In genomic region chr16:58020628-58021521, GRCh38 we compare ENCODE assay signal across 8 cellular contexts. TPM values are rescaled to one million over a fixed set of nuclear protein-coding genes. Genes with fewer than 3 reads are reported as not detected.
DNase-seq lines count a peak whose midpoint lies in the region; ATAC-seq and TF ChIP-seq lines count a peak whose summit lies in the region.

No MANE protein-coding gene starts in this region.

- H3K4me1 Mint-ChIP-seq in CD4-positive, alpha-beta memory T cell = peaks cover 7 to 32% (median 21%) of the 10 kb centered on the region in 4 donors

- peaks cover 0 to 11% of the 10 kb centered on the region in 2 donors for H3K36me3 Mint-ChIP-seq in CD4-positive, alpha-beta memory T cell

- ATAC-seq in SK-N-SH treated with all-trans-retinoic acid at 6 μM for 48 hours = peak; percentile 51
- ATAC-seq in HG03460 (IDR thresholded peaks at IDR 0.05; ENCODE audit: unreplicated experiment) = no peak
- no peak for ATAC-seq in GM21423 (IDR thresholded peaks at IDR 0.05; ENCODE audit: unreplicated experiment)

- no peaks in the 10 kb centered on the region for H3K9me2 ChIP-seq in hepatocyte (replicated peaks; ENCODE audit: insufficient read depth)

- H3K36me3 ChIP-seq in CD4-positive, alpha-beta memory T cell (ENCODE audit: insufficient read depth, low read length) = peaks cover 10% of the 10 kb centered on the region
- H3K36me3 ChIP-seq in hepatocyte (replicated peaks; ENCODE audit: insufficient read depth, low read depth) = no peaks in the 10 kb centered on the region

- CTCF ChIA-PET in CD4-positive, alpha-beta memory T cell (lab: Charles Lee; ENCODE audit: partially characterized antibody) = no interaction called here

- DNase-seq in CD4-positive, alpha-beta memory T cell = peak; percentile 56 to 65 (median 62)
- DNase-seq in HCEC 1CT (peak; percentile 30), anterior cingulate cortex (lab: John Stamatoyannopoulos, UW) (peak in 46 of 58 donors; percentile 10 to 80 (median 38)), hepatocyte (ENCODE audit: low spot score) (peak; percentile 68), smooth muscle cell of the brain vasculature (ENCODE audit: low read depth, low spot score) (peak; percentile 43)

- no peak overlapping the region for H3K4me3 ChIP-seq in CD4-positive, alpha-beta memory T cell (ENCODE audit: low read length in 2 of 2)
- no peak overlapping the region for H3K4me3 ChIP-seq in hepatocyte

- H3K9me3 ChIP-seq in CD4-positive, alpha-beta memory T cell (ENCODE audit: control insufficient read depth in 1 of 2, low read length in 2 of 2) = no peaks in the 10 kb centered on the region
- no peaks in the 10 kb centered on the region for H3K9me3 ChIP-seq in hepatocyte (ENCODE audit: low read depth)

- H3K27ac Mint-ChIP-seq in CD4-positive, alpha-beta memory T cell = peak overlapping the region; percentile 63 to 92 (median 76)

- H3K4me2 ChIP-seq in hepatocyte = no peak overlapping the region

- peaks cover under 1% of the 10 kb centered on the region for H3K79me2 ChIP-seq in hepatocyte

- WGBS in hepatocyte (ENCODE audit: low lambda C conversion rate, missing lambda C conversion rate) = 64% methylated on average over 8 of the region's 8 CpGs

- peak; percentile 87 for TF ChIP-seq CTCF in hepatocyte (IDR thresholded peaks at IDR 0.05; ENCODE audit: poor library complexity)

- peak overlapping the region in 2 of 8 donors; percentile 1 to 12 for H3K4me3 Mint-ChIP-seq in CD4-positive, alpha-beta memory T cell

- H3K27ac ChIP-seq in CD4-positive, alpha-beta memory T cell (ENCODE audit: low read depth, low read length) = peak overlapping the region; percentile 15
- no peak overlapping the region for H3K27ac ChIP-seq in hepatocyte

- intact Hi-C loops in CD4-positive, alpha-beta memory T cell (cut with micrococcal nuclease) = loop anchor here (10.0 kb wide), 1 partner anchor 734 kb away; no protein-coding TSS in a partner anchor

- H3K4me1 ChIP-seq in CD4-positive, alpha-beta memory T cell (ENCODE audit: insufficient read depth, low read length) = peaks cover 22% of the 10 kb centered on the region
- H3K4me1 ChIP-seq in hepatocyte (ENCODE audit: insufficient read depth) = peaks cover 19% of the 10 kb centered on the region

- no peak overlapping the region for H2AFZ ChIP-seq in hepatocyte

- H3K9me3 Mint-ChIP-seq in CD4-positive, alpha-beta memory T cell = peaks cover 0 to 2% (median 0%) of the 10 kb centered on the region in 8 donors

- no peaks in the 10 kb centered on the region for H3K27me3 ChIP-seq in CD4-positive, alpha-beta memory T cell (ENCODE audit: insufficient read depth, low read length)
- no peaks in the 10 kb centered on the region for H3K27me3 ChIP-seq in hepatocyte

- POLR2A ChIA-PET in CD4-positive, alpha-beta memory T cell (lab: Charles Lee; ENCODE audit: partially characterized antibody) = no interaction called here

- H4K20me1 ChIP-seq in hepatocyte (ENCODE audit: insufficient read depth, poor library complexity, severe bottlenecking) = no peaks in the 10 kb centered on the region

- peaks cover 0 to 1% of the 10 kb centered on the region in 2 donors for H3K27me3 Mint-ChIP-seq in CD4-positive, alpha-beta memory T cell

TF ChIP-seq in SK-N-SH treated with all-trans-retinoic acid at 6 μM for 48 hours, 23 proteins besides CTCF, POLR2A, EP300 and RAD21 (continues in another document):
- no peak for TF ChIP-seq ZC3H10 (CRISPR knock-in tag; IDR thresholded peaks at IDR 0.05)
- no peak for TF ChIP-seq ISL1 (CRISPR knock-in tag; IDR thresholded peaks at IDR 0.05)
- no peak for TF ChIP-seq ARNTL (CRISPR knock-in tag; IDR thresholded peaks at IDR 0.05; ENCODE audit: borderline replicate concordance, low read depth)
- no peak for TF ChIP-seq TSHZ2 (CRISPR knock-in tag; IDR thresholded peaks at IDR 0.05)
- TF ChIP-seq GLIS3 (CRISPR knock-in tag; IDR thresholded peaks at IDR 0.05) = no peak
- no peak for TF ChIP-seq POU6F1 (CRISPR knock-in tag; IDR thresholded peaks at IDR 0.05; ENCODE audit: borderline replicate concordance, low read depth)
- no peak for TF ChIP-seq OSR1 (CRISPR knock-in tag; IDR thresholded peaks at IDR 0.05)
- no peak for TF ChIP-seq ZNF8 (CRISPR knock-in tag; IDR thresholded peaks at IDR 0.05)
- TF ChIP-seq, protein P1, sequence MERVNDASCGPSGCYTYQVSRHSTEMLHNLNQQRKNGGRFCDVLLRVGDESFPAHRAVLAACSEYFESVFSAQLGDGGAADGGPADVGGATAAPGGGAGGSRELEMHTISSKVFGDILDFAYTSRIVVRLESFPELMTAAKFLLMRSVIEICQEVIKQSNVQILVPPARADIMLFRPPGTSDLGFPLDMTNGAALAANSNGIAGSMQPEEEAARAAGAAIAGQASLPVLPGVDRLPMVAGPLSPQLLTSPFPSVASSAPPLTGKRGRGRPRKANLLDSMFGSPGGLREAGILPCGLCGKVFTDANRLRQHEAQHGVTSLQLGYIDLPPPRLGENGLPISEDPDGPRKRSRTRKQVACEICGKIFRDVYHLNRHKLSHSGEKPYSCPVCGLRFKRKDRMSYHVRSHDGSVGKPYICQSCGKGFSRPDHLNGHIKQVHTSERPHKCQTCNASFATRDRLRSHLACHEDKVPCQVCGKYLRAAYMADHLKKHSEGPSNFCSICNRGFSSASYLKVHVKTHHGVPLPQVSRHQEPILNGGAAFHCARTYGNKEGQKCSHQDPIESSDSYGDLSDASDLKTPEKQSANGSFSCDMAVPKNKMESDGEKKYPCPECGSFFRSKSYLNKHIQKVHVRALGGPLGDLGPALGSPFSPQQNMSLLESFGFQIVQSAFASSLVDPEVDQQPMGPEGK (CRISPR knock-in tag; IDR thresholded peaks at IDR 0.05; ENCODE audit: borderline replicate concordance) = no peak
- no peak for TF ChIP-seq ESRRG (CRISPR knock-in tag; IDR thresholded peaks at IDR 0.05)
- no peak for TF ChIP-seq RARB (CRISPR knock-in tag; IDR thresholded peaks at IDR 0.05)
- TF ChIP-seq ZNF70 (CRISPR knock-in tag; IDR thresholded peaks at IDR 0.05) = no peak
- no peak for TF ChIP-seq TOX (CRISPR knock-in tag; IDR thresholded peaks at IDR 0.05; ENCODE audit: borderline replicate concordance)

RNA-seq across cellular contexts. Expression of gene MMP15, which starts 4.7 kb away (rescaled TPM):
- total RNA-seq in CD4-positive, alpha-beta memory T cell = 1 to 10 TPM; 1.6 to 1.8 TPM
- under 1 TPM in 1 of 2 donors, not detected in 1; 0.21 TPM for polyA plus RNA-seq in CD4-positive, alpha-beta memory T cell
- total RNA-seq in hepatocyte = 34.2 and 39.0 TPM in 2 replicates
- 56.1 and 63.4 TPM in 2 replicates for polyA plus RNA-seq in hepatocyte

RNA-seq across cellular contexts. Expression of gene USB1, which starts 19.7 kb away (rescaled TPM):
- 10 to 100 TPM; 36.4 to 39.5 TPM for total RNA-seq in CD4-positive, alpha-beta memory T cell
- polyA plus RNA-seq in CD4-positive, alpha-beta memory T cell = 10 to 100 TPM; 35.3 to 45.2 TPM
- total RNA-seq in hepatocyte = 17.6 and 18.2 TPM in 2 replicates
- 45.3 and 47.7 TPM in 2 replicates for polyA plus RNA-seq in hepatocyte

RNA-seq across cellular contexts. Expression of gene ZNF319, which starts 20.4 kb away (rescaled TPM):
- 10 to 100 TPM; 19.7 to 20.5 TPM for total RNA-seq in CD4-positive, alpha-beta memory T cell
- 10 to 100 TPM in 1 of 2 donors, 1 to 10 TPM in 1; 2.3 to 16.5 TPM for polyA plus RNA-seq in CD4-positive, alpha-beta memory T cell
- total RNA-seq in hepatocyte = 4.0 and 5.3 TPM in 2 replicates
- polyA plus RNA-seq in hepatocyte = 5.2 and 8.3 TPM in 2 replicates

RNA-seq across cellular contexts. Expression of gene CNGB1, which starts 49.9 kb away (rescaled TPM):
- total RNA-seq in CD4-positive, alpha-beta memory T cell = not detected
- polyA plus RNA-seq in CD4-positive, alpha-beta memory T cell = not detected
- total RNA-seq in hepatocyte = not detected in 2 replicates
- not detected in 2 replicates for polyA plus RNA-seq in hepatocyte

Comparison
In these comparisons a context has a peak if more than half of its experiments do, and no peak if none do; other contexts are left out.
1. RNA of gene MMP15, which starts 4.7 kb away (total RNA-seq): 34.2 to 39.0 TPM in hepatocyte; 1.6 to 1.8 TPM in CD4-positive, alpha-beta memory T cell; every median in the first group is over 10 times any median in the second.
2. Peak in every context shown above with its lines, with median percentiles within 50 percentile points of each other: DNase-seq.